13 cellular contexts compared by ENCODE assay signal in genomic region chr2:181348091-181348837, GRCh38.
A peak's percentile ranks its signal among the peaks of the same experiment; 100 is the strongest.
DNase-seq lines count a peak whose midpoint lies in the region; ATAC-seq, FAIRE-seq and TF ChIP-seq lines count a peak whose summit lies in the region.
"Had no signal": no experiment of that assay in that cellular context is flagged by ENCODE, and none has a peak within 500 bp of the region (broad histone marks: within the 10 kb centered on the region; RNA-seq: fewer than 3 reads in every experiment).

No MANE protein-coding gene starts in this region.

- no peak overlapping the region for H3K27ac ChIP-seq in gastrocnemius medialis
- no peak overlapping the region for H3K27ac ChIP-seq in ascending aorta
- H3K27ac ChIP-seq: BLaER1 treated with 17β-estradiol and CSF1 and Interleukin-3, amounts not matched to agents 10 nM and 100 nM had no signal

- TF ChIP-seq POLR2A in GM12891 (IDR thresholded peaks at IDR 0.05; ENCODE audit: low read depth, low read length): no peak
- no peak for TF ChIP-seq POLR2A in gastrocnemius medialis (IDR thresholded peaks at IDR 0.05)

- DNase-seq in GM12891 (ENCODE audit: insufficient read length, low spot score) (no peak), NCI-H748 (lab: John Stamatoyannopoulos, UW; ENCODE audit: unreplicated experiment) (no peak), gastrocnemius medialis (no peak), ascending aorta (ENCODE audit: low spot score in 2 of 2) (no peak), NCI-H146 (lab: John Stamatoyannopoulos, UW) (no peak)
- DNase-seq: central memory CD4-positive, alpha-beta T cell; foreskin fibroblast; NCI-H345 had no signal

- in situ Hi-C loops in gastrocnemius medialis (cut with MboI; ENCODE audit: low sequenced_read_pairs in 4 of 4): no loop called here

- peak; percentile 91 for FAIRE-seq in GM12891 (lab: Jason Lieb, UNC)

- H3K4me1 ChIP-seq in gastrocnemius medialis (no peaks in the 10 kb centered on the region), ascending aorta (no peaks in the 10 kb centered on the region)

- ATAC-seq in GM19372 (IDR thresholded peaks at IDR 0.05; ENCODE audit: low read depth, unreplicated experiment): peak; percentile 83
- ATAC-seq in HG02852 (IDR thresholded peaks at IDR 0.05; ENCODE audit: unreplicated experiment): peak; percentile 83
- peak; percentile 86 for ATAC-seq in HG03571 (IDR thresholded peaks at IDR 0.05; ENCODE audit: unreplicated experiment)
- no peak for ATAC-seq in gastrocnemius medialis

- TF ChIP-seq CTCF in gastrocnemius medialis (IDR thresholded peaks at IDR 0.05 in 4 of 5, conservative IDR thresholded peaks at IDR 0.05 in 1 of 5) (no peak), ascending aorta (IDR thresholded peaks at IDR 0.05) (no peak)

- intact Hi-C loops in gastrocnemius medialis (cut with DNase I; ENCODE audit: low total_unique reads) (no loop called here), ascending aorta (cut with DNase I) (no loop called here)

- H3K9me3 ChIP-seq in gastrocnemius medialis (no peaks in the 10 kb centered on the region), ascending aorta (no peaks in the 10 kb centered on the region)

- no peaks in the 10 kb centered on the region for H3K27me3 ChIP-seq in gastrocnemius medialis
- H3K27me3 ChIP-seq in ascending aorta: no peaks in the 10 kb centered on the region
- H3K27me3 ChIP-seq: BLaER1 treated with 17β-estradiol and CSF1 and Interleukin-3, amounts not matched to agents 10 nM and 100 nM had no signal

- H3K36me3 ChIP-seq in gastrocnemius medialis (no peaks in the 10 kb centered on the region), ascending aorta (no peaks in the 10 kb centered on the region)
- H3K36me3 ChIP-seq: BLaER1 treated with 17β-estradiol and CSF1 and Interleukin-3, amounts not matched to agents 10 nM and 100 nM had no signal

- H3K4me3 ChIP-seq in gastrocnemius medialis (no peak overlapping the region), ascending aorta (no peak overlapping the region)
- H3K4me3 ChIP-seq: BLaER1 treated with 17β-estradiol and CSF1 and Interleukin-3, amounts not matched to agents 10 nM and 100 nM; lung had no signal

TF ChIP-seq in GM12891, 5 proteins besides CTCF, POLR2A, EP300 and RAD21:
- TF ChIP-seq POLR2AphosphoS5 (IDR thresholded peaks at IDR 0.05; ENCODE audit: low read depth, low read length) (no peak), POU2F2 (IDR thresholded peaks at IDR 0.05; ENCODE audit: low read depth, low read length) (peak; percentile 75; the same call in 1 of the 2 replicates), SPI1 (IDR thresholded peaks at IDR 0.05; ENCODE audit: low read depth, low read length) (no peak), PAX5 (IDR thresholded peaks at IDR 0.05; ENCODE audit: insufficient read depth, low read length, severe bottlenecking) (peak; percentile 82), TAF1 (IDR thresholded peaks at IDR 0.05; ENCODE audit: low read depth, low read length) (no peak)

Comparison
In these comparisons a context has a peak if more than half of its experiments do, and no peak if none do; other contexts are left out.
1. ATAC-seq: peak in GM19372 (single experiment), HG02852 (single experiment) and HG03571 (single experiment); none in gastrocnemius medialis (0 of 2).